13 cellular contexts compared by ENCODE assay signal in the genomic region with DNA sequence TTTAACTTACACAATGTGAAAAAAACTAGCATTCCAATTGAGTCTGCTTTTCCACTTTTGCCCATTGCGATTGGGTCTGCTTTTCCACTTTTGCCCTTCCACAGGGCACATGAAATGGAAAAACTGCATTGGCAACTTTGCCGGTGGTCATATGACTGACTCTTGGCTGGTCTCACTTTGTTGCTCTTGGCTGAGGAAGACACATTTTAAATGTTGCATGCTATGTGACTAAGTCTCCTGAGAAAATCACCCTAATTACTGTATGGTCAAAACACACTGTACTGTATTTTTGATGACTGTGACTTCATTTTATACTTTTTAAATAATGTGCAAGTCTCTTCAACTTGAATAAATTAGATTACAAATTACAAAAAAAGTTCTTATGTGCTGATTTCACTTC. TPM values are rescaled to one million over a fixed set of nuclear protein-coding genes. Genes with fewer than 3 reads are reported as not detected.
DNase-seq lines count a peak whose midpoint lies in the region; ATAC-seq, FAIRE-seq and TF ChIP-seq lines count a peak whose summit lies in the region.
"Had no signal": no experiment of that assay in that cellular context is flagged by ENCODE, and none has a peak within 500 bp of the region (broad histone marks: within the 10 kb centered on the region; RNA-seq: fewer than 3 reads in every experiment).

No MANE protein-coding gene starts in this region.

- peak; percentile 51 for DNase-seq in A172 (ENCODE audit: low spot score)
- DNase-seq in HFFc6 = peak; percentile 21
- DNase-seq in bronchial epithelial cell (ENCODE audit: low read depth) = peak; percentile 17
- peak; percentile 47 for DNase-seq in kidney tubule cell (ENCODE audit: low spot score)
- DNase-seq in RCC 7860 (ENCODE audit: low spot score) = no peak
- no peak for DNase-seq in NCI-H748 treated with DMSO at 0.1 percent for 48 hours (lab: John Stamatoyannopoulos, UW)
- DNase-seq in NOMO-1 treated with DMSO at 0.1 percent for 48 hours (lab: John Stamatoyannopoulos, UW; ENCODE audit: unreplicated experiment) = no peak
- DNase-seq: activated CD4-positive, alpha-beta T cell treated with anti-CD3 and anti-CD28 coated beads for 36 hours had no signal

- H3K9me3 Mint-ChIP-seq in HFFc6 = no peaks in the 10 kb centered on the region
- H3K9me3 Mint-ChIP-seq: activated naive CD4-positive, alpha-beta T cell treated with anti-CD3 and anti-CD28 coated beads, Interleukin-2, amount 50 U/mL, for 24 hours had no signal

- H3K27me3 ChIP-seq in bronchial epithelial cell (ENCODE audit: control insufficient read depth, insufficient read depth, low read length) = no peaks in the 10 kb centered on the region
- H3K27me3 ChIP-seq: BLaER1 had no signal

- ATAC-seq in GM21390 (IDR thresholded peaks at IDR 0.05; ENCODE audit: unreplicated experiment) = no peak
- ATAC-seq: activated CD4-positive, alpha-beta T cell treated with anti-CD3 and anti-CD28 coated beads for 36 hours had no signal

- peaks cover 6% of the 10 kb centered on the region for H3K27me3 Mint-ChIP-seq in HFFc6 (ENCODE audit: insufficient read depth)
- H3K27me3 Mint-ChIP-seq: activated CD4-positive, alpha-beta T cell treated with anti-CD3 and anti-CD28 coated beads for 36 hours; activated naive CD4-positive, alpha-beta T cell treated with anti-CD3 and anti-CD28 coated beads, Interleukin-2, amount 50 U/mL, for 24 hours had no signal

- H3K27ac Mint-ChIP-seq in HFFc6 = no peak overlapping the region
- H3K27ac Mint-ChIP-seq: activated naive CD4-positive, alpha-beta T cell treated with anti-CD3 and anti-CD28 coated beads, Interleukin-2, amount 50 U/mL, for 24 hours had no signal

- no peak overlapping the region for H3K4me3 ChIP-seq in bronchial epithelial cell (ENCODE audit: low read depth, low read length)
- H3K4me3 ChIP-seq: BLaER1, right lobe of liver had no signal

- no peak for FAIRE-seq in bronchial epithelial cell (lab: Jason Lieb, UNC)
- FAIRE-seq in RCC 7860 (lab: Jason Lieb, UNC) = no peak
- FAIRE-seq: endometrium had no signal

- TF ChIP-seq CTCF in HFFc6 (IDR thresholded peaks at IDR 0.05) (no peak), bronchial epithelial cell (IDR thresholded peaks at IDR 0.05; ENCODE audit: insufficient read depth, low read length, severe bottlenecking) (no peak)

- peaks cover 29% of the 10 kb centered on the region for H3K4me1 Mint-ChIP-seq in HFFc6 (ENCODE audit: low read depth)

- no peaks in the 10 kb centered on the region for H3K36me3 ChIP-seq in bronchial epithelial cell (ENCODE audit: control insufficient read depth, insufficient read depth, low read length)
- H3K36me3 ChIP-seq: right lobe of liver had no signal

- H3K36me3 Mint-ChIP-seq in HFFc6 (ENCODE audit: low read depth) = no peaks in the 10 kb centered on the region; the same call in 1 of the 2 replicates
- H3K36me3 Mint-ChIP-seq: activated naive CD4-positive, alpha-beta T cell treated with anti-CD3 and anti-CD28 coated beads, Interleukin-2, amount 50 U/mL, for 24 hours had no signal

- H3K4me3 Mint-ChIP-seq in HFFc6 = no peak overlapping the region

RNA-seq across cellular contexts. Expression of gene OXCT1, which starts 1.6 kb away (rescaled TPM):
- total RNA-seq in A172 (2014; rRNA removed; shearing (Covaris generic)) = 29.0 and 31.2 TPM in 2 replicates
- 10 to 100 TPM; 40.4 to 44.0 (median 40.8) TPM for total RNA-seq in HFFc6 (2021; fragmentation: NEBNext Ultra II Directional; extraction: Animal tissue kit (Norgen Biotek cat#: 25700))
- total RNA-seq in bronchial epithelial cell = 15.3 and 20.5 TPM in 2 replicates

RNA-seq across cellular contexts. Expression of gene RIMOC1, which starts 32.3 kb away (rescaled TPM):
- total RNA-seq in A172 (2014; rRNA removed; shearing (Covaris generic)) = 28.8 and 34.2 TPM in 2 replicates
- 10 to 100 TPM; 31.1 to 38.9 (median 35.4) TPM for total RNA-seq in HFFc6 (2021; fragmentation: NEBNext Ultra II Directional; extraction: Animal tissue kit (Norgen Biotek cat#: 25700))
- total RNA-seq in bronchial epithelial cell = 14.8 and 15.8 TPM in 2 replicates

RNA-seq across cellular contexts. Expression of gene FBXO4, which starts 53.2 kb away (rescaled TPM):
- 12.3 and 26.5 TPM in 2 replicates for total RNA-seq in A172 (2014; rRNA removed; shearing (Covaris generic))
- total RNA-seq in HFFc6 (2021; fragmentation: NEBNext Ultra II Directional; extraction: Animal tissue kit (Norgen Biotek cat#: 25700)) = 1 to 10 TPM; 4.8 to 7.9 (median 6.0) TPM
- 6.3 and 9.5 TPM in 2 replicates for total RNA-seq in bronchial epithelial cell

Comparison
In these comparisons a context has a peak if more than half of its experiments do, and no peak if none do; other contexts are left out.
1. DNase-seq: peak in A172 (single experiment), HFFc6 (single experiment), bronchial epithelial cell (single experiment) and kidney tubule cell (single experiment); none in RCC 7860 (single experiment), NCI-H748 treated with DMSO at 0.1 percent for 48 hours (single experiment) and NOMO-1 treated with DMSO at 0.1 percent for 48 hours (single experiment).